Comparison of ENCODE assay signal across 21 cellular contexts in the genomic region with DNA sequence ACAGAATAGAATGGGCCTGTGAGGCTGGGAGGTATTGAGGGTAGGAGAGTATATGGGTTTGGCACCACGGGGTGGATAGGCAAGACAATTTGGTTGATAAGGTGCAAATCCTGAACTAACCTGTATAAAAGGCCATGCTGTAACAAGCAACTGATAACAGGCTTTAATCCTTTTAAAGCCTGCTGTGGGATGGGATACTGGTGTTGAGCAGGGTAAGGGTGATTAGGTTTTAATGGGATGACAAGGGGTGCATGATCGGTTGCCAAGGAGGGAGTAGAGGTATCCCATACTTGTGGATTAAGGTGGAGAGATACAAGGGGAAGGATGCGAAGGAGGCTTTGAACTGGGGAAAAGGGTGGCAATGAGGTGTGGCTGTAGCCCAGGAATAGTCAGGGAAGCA. TPM values are rescaled to one million over a fixed set of nuclear protein-coding genes. Genes with fewer than 3 reads are reported as not detected.
"Had no signal": no experiment of that assay in that cellular context is flagged by ENCODE, and none has a peak within 500 bp of the region (broad histone marks: within the 10 kb centered on the region; RNA-seq: fewer than 3 reads in every experiment).

No MANE protein-coding gene starts in this region.

RNA-seq across cellular contexts. Expression of a gene that starts 13.3 kb away (rescaled TPM):
- total RNA-seq: kidney epithelial cell, myocyte had no signal

RNA-seq across cellular contexts. Expression of a gene that starts 34.9 kb away (rescaled TPM):
- total RNA-seq: chondrocyte, kidney epithelial cell, lung microvascular endothelial cell, myocyte had no signal
- polyA plus RNA-seq: keratinocyte had no signal

RNA-seq across cellular contexts. Expression of a gene that starts 47.7 kb away (rescaled TPM):
- total RNA-seq: chondrocyte, colonic mucosa, dermis blood vessel endothelial cell, dorsolateral prefrontal cortex, esophagus mucosa, esophagus squamous epithelium, gastrocnemius medialis, glomerular endothelial cell, heart right ventricle, kidney epithelial cell, left cardiac atrium, left lung, left ventricle myocardium superior, lower leg skin, lower lobe of right lung, lung microvascular endothelial cell, mesenteric fat pad, mesothelial cell of epicardium, mucosa of descending colon, myocyte had no signal
- polyA plus RNA-seq: heart right ventricle, keratinocyte had no signal
